Comparison of ENCODE assay signal across 1 cellular context in genomic region chr20:44961868-44962267, GRCh38.
TF ChIP-seq lines count a peak whose summit lies in the region.

No MANE protein-coding gene starts in this region.

TF ChIP-seq in K562, 482 proteins besides CTCF, POLR2A, EP300 and RAD21 (continued from another document):
- TF ChIP-seq ZMIZ1 (IDR thresholded peaks at IDR 0.05; ENCODE audit: low read depth in 2 of 2, low read length in 2 of 2) (no peak), ETV1 (tag; conservative IDR thresholded peaks at IDR 0.05; ENCODE audit: low read depth) (no peak), HDAC3 (IDR thresholded peaks at IDR 0.05; ENCODE audit: borderline replicate concordance, partially characterized antibody) (no peak), FOSL1 (tag; conservative IDR thresholded peaks at IDR 0.05) (peak; percentile 83), ZNF274 (IDR thresholded peaks at IDR 0.05; ENCODE audit: borderline replicate concordance, low read depth, low read length) (no peak), MCM2 (IDR thresholded peaks at IDR 0.05; ENCODE audit: low read depth) (no peak), NFRKB (IDR thresholded peaks at IDR 0.05; ENCODE audit: low read depth) (no peak), NFIX (CRISPR knock-in tag; IDR thresholded peaks at IDR 0.05; ENCODE audit: low read depth) (no peak), HIVEP1 (CRISPR knock-in tag; IDR thresholded peaks at IDR 0.05) (no peak), STAT6 (CRISPR knock-in tag; IDR thresholded peaks at IDR 0.05) (no peak), PML (IDR thresholded peaks at IDR 0.05; ENCODE audit: low read length) (no peak), JUN (IDR thresholded peaks at IDR 0.05; ENCODE audit: borderline replicate concordance, low read depth, low read length) (0 out of 2 replicates have a peak, but pooled peaks have one; percentile 29), JUN (CRISPR knock-in tag; IDR thresholded peaks at IDR 0.05; ENCODE audit: borderline replicate concordance) (no peak), PCBP1 (IDR thresholded peaks at IDR 0.05; ENCODE audit: low read depth, low read length, poor library complexity, severe bottlenecking) (no peak), RCOR1 (IDR thresholded peaks at IDR 0.05; ENCODE audit: borderline replicate concordance in 1 of 2, low read depth in 2 of 2, low read length in 2 of 2) (peak in 1 of 2 experiments; percentile 30; a peak in 1 of 4 replicates), USF1 (CRISPR knock-in tag; IDR thresholded peaks at IDR 0.05) (peak; percentile 74), ZNF133 (CRISPR knock-in tag; IDR thresholded peaks at IDR 0.05) (no peak), MAX (CRISPR knock-in tag; IDR thresholded peaks at IDR 0.05) (no peak)
